ENCODE assay signal across 11 cellular contexts in the genomic region with DNA sequence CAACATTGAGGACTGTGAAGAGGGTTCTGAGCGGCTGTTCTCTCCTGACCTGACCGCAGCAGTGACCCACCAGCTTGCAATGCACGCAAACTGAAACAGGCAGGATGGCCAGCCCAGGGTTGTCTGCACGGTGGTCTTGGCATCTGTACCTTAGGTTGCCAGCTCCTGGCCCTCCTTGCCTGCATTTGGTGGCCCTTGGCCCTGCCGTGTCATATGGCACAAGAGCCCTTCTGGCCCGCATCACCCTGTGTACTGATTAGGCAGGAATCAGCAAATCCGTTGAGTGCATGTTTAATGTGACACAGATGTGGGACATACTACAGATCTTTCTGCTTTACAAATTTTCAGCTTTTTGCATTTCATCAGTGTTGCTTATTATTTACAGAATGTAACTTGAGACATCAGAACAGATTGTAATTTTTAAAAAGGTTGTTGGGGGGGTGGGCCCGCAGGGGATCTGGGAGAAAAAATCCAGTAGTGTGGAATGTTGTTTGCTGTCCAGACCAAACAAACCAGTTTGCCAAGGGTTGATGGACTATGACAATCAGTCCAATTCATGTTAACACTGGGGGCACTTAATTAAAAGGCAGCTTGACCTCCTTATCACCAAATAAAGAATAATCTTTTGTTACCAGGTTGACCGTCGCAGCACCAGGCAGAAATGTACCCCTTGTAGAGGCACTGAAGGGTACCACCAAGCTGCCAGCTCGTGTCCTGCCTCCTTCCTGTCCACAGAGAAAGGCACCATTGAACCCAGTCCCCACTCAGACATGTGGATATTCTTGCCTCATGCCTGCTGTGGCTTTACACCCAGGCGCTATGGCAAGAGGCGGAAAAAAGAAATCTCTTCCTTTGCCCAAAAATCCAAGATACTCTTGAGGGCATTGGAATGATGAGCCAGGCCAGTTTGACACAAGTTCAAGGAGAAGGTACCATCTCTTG.
A peak's percentile ranks its signal among the peaks of the same experiment; 100 is the strongest.
DNase-seq lines count a peak whose midpoint lies in the region; ATAC-seq and TF ChIP-seq lines count a peak whose summit lies in the region.
"Had no signal": no experiment of that assay in that cellular context is flagged by ENCODE, and none has a peak within 500 bp of the region (broad histone marks: within the 10 kb centered on the region; RNA-seq: fewer than 3 reads in every experiment).

No MANE protein-coding gene starts in this region.

- CTCF ChIA-PET in Calu3 (lab: Charles Lee), result no interaction called here

- no TSS peak for BruUV-seq in Calu3 (replicated peaks; lab: Mats Ljungman, UMichigan)

- H3K36me3 ChIP-seq in left ventricle myocardium inferior (peaks cover 7% of the 10 kb centered on the region), MG63 (peaks cover 14% of the 10 kb centered on the region)
- H3K36me3 ChIP-seq: WERI-Rb-1 had no signal

- TF ChIP-seq CTCF in Calu3 (IDR thresholded peaks at IDR 0.05; ENCODE audit: unreplicated experiment) (no peak), left ventricle myocardium inferior (IDR thresholded peaks at IDR 0.05; ENCODE audit: borderline replicate concordance) (no peak)

- H3K4me3 ChIP-seq in left ventricle myocardium inferior (no peak overlapping the region), MG63 (no peak overlapping the region)

- H3K27me3 Mint-ChIP-seq in Calu3 (ENCODE audit: unreplicated experiment) (no peaks in the 10 kb centered on the region), T-helper 17 cell (no peaks in the 10 kb centered on the region)
- no peaks in the 10 kb centered on the region for H3K27me3 Mint-ChIP-seq in activated naive CD8-positive, alpha-beta T cell treated with anti-CD3 and anti-CD28 coated beads for 36 hours
- no peaks in the 10 kb centered on the region for H3K27me3 Mint-ChIP-seq in activated naive CD8-positive, alpha-beta T cell treated with anti-CD3 and anti-CD28 coated beads, Interleukin-2, amount 50 U/mL, for 24 hours
- H3K27me3 Mint-ChIP-seq in stimulated activated memory B cell treated with anti-CD40 and anti-IgM and Interleukin-4, amounts not matched to agents 10 μg/mL and 1 μg/mL and 100 μg/mL, for 72 hours, result no peaks in the 10 kb centered on the region

- H3K27ac ChIP-seq in left ventricle myocardium inferior (replicated peaks), result peak overlapping the region; percentile 74
- H3K27ac ChIP-seq: WERI-Rb-1 had no signal

- DNase-seq in Calu3 (peak; percentile 56), T-helper 17 cell (no peak), left ventricle myocardium inferior (no peak), sciatic nerve (ENCODE audit: low spot score) (no peak), MG63 (no peak)
- DNase-seq in activated naive CD8-positive, alpha-beta T cell treated with anti-CD3 and anti-CD28 coated beads for 36 hours, result no peak
- no peak for DNase-seq in activated naive CD8-positive, alpha-beta T cell treated with anti-CD3 and anti-CD28 coated beads, Interleukin-2, amount 50 U/mL, for 24 hours
- DNase-seq: DMS 273 treated with DMSO at 0.1 percent for 48 hours, RPMI8226, WERI-Rb-1 had no signal

- H3K4me3 Mint-ChIP-seq in Calu3 (ENCODE audit: low read depth, unreplicated experiment), result no peak overlapping the region
- H3K4me3 Mint-ChIP-seq in T-helper 17 cell, result no peak overlapping the region
- H3K4me3 Mint-ChIP-seq in activated naive CD8-positive, alpha-beta T cell treated with anti-CD3 and anti-CD28 coated beads for 36 hours, result no peak overlapping the region
- H3K4me3 Mint-ChIP-seq in activated naive CD8-positive, alpha-beta T cell treated with anti-CD3 and anti-CD28 coated beads, Interleukin-2, amount 50 U/mL, for 24 hours, result no peak overlapping the region
- no peak overlapping the region for H3K4me3 Mint-ChIP-seq in stimulated activated memory B cell treated with anti-CD40 and anti-IgM and Interleukin-4, amounts not matched to agents 10 μg/mL and 1 μg/mL and 100 μg/mL, for 72 hours

- peak overlapping the region; percentile 22 for H3K27ac Mint-ChIP-seq in Calu3 (ENCODE audit: unreplicated experiment)
- peak overlapping the region; percentile 27 for H3K27ac Mint-ChIP-seq in T-helper 17 cell
- H3K27ac Mint-ChIP-seq in activated naive CD8-positive, alpha-beta T cell treated with anti-CD3 and anti-CD28 coated beads for 36 hours, result no peak overlapping the region
- H3K27ac Mint-ChIP-seq in activated naive CD8-positive, alpha-beta T cell treated with anti-CD3 and anti-CD28 coated beads, Interleukin-2, amount 50 U/mL, for 24 hours, result no peak overlapping the region
- no peak overlapping the region for H3K27ac Mint-ChIP-seq in stimulated activated memory B cell treated with anti-CD40 and anti-IgM and Interleukin-4, amounts not matched to agents 10 μg/mL and 1 μg/mL and 100 μg/mL, for 72 hours

- peaks cover 62% of the 10 kb centered on the region for H3K4me1 ChIP-seq in left ventricle myocardium inferior

- intact Hi-C loops in Calu3 (cut with micrococcal nuclease; ENCODE audit: unreplicated experiment), result loop anchor here (5.0 kb wide), 1 partner anchor 42 kb away; no protein-coding TSS in a partner anchor
- intact Hi-C loops in left ventricle myocardium inferior (cut with micrococcal nuclease), result no loop called here
- intact Hi-C loops in sciatic nerve (cut with DNase I), result no loop called here

- H3K27me3 ChIP-seq in left ventricle myocardium inferior (ENCODE audit: low read depth) (no peaks in the 10 kb centered on the region), MG63 (no peaks in the 10 kb centered on the region)

- H3K9me3 Mint-ChIP-seq in Calu3 (ENCODE audit: low read depth, unreplicated experiment), result no peaks in the 10 kb centered on the region
- no peaks in the 10 kb centered on the region for H3K9me3 Mint-ChIP-seq in activated naive CD8-positive, alpha-beta T cell treated with anti-CD3 and anti-CD28 coated beads for 36 hours
- H3K9me3 Mint-ChIP-seq in activated naive CD8-positive, alpha-beta T cell treated with anti-CD3 and anti-CD28 coated beads, Interleukin-2, amount 50 U/mL, for 24 hours, result no peaks in the 10 kb centered on the region
- no peaks in the 10 kb centered on the region for H3K9me3 Mint-ChIP-seq in stimulated activated memory B cell treated with anti-CD40 and anti-IgM and Interleukin-4, amounts not matched to agents 10 μg/mL and 1 μg/mL and 100 μg/mL, for 72 hours

- H3K4me1 Mint-ChIP-seq in Calu3 (ENCODE audit: low read depth, unreplicated experiment) (peaks cover 42% of the 10 kb centered on the region), T-helper 17 cell (peaks cover 6% of the 10 kb centered on the region)
- H3K4me1 Mint-ChIP-seq in activated naive CD8-positive, alpha-beta T cell treated with anti-CD3 and anti-CD28 coated beads for 36 hours, result peaks cover 22% of the 10 kb centered on the region
- peaks cover 22% of the 10 kb centered on the region for H3K4me1 Mint-ChIP-seq in activated naive CD8-positive, alpha-beta T cell treated with anti-CD3 and anti-CD28 coated beads, Interleukin-2, amount 50 U/mL, for 24 hours
- peaks cover 24% of the 10 kb centered on the region for H3K4me1 Mint-ChIP-seq in stimulated activated memory B cell treated with anti-CD40 and anti-IgM and Interleukin-4, amounts not matched to agents 10 μg/mL and 1 μg/mL and 100 μg/mL, for 72 hours

- H3K9me3 ChIP-seq in T-helper 17 cell (ENCODE audit: control insufficient read depth, low read length, poor library complexity, severe bottlenecking) (no peaks in the 10 kb centered on the region), left ventricle myocardium inferior (replicated peaks) (no peaks in the 10 kb centered on the region), MG63 (no peaks in the 10 kb centered on the region)

- ATAC-seq in T-helper 17 cell, result no peak
- peak; percentile 73 for ATAC-seq in sciatic nerve
- ATAC-seq in activated naive CD8-positive, alpha-beta T cell treated with anti-CD3 and anti-CD28 coated beads, Interleukin-2, amount 50 U/mL, for 24 hours, result no peak
- no peak for ATAC-seq in stimulated activated memory B cell treated with anti-CD40 and anti-IgM and Interleukin-4, amounts not matched to agents 10 μg/mL and 1 μg/mL and 100 μg/mL, for 72 hours

- H3K36me3 Mint-ChIP-seq in Calu3 (ENCODE audit: insufficient read depth, unreplicated experiment) (peaks cover 6% of the 10 kb centered on the region), T-helper 17 cell (ENCODE audit: low read depth) (no peaks in the 10 kb centered on the region)
- peaks cover 49% of the 10 kb centered on the region for H3K36me3 Mint-ChIP-seq in activated naive CD8-positive, alpha-beta T cell treated with anti-CD3 and anti-CD28 coated beads for 36 hours
- peaks cover 31% of the 10 kb centered on the region for H3K36me3 Mint-ChIP-seq in activated naive CD8-positive, alpha-beta T cell treated with anti-CD3 and anti-CD28 coated beads, Interleukin-2, amount 50 U/mL, for 24 hours (ENCODE audit: low read depth)
- peaks cover 51% of the 10 kb centered on the region for H3K36me3 Mint-ChIP-seq in stimulated activated memory B cell treated with anti-CD40 and anti-IgM and Interleukin-4, amounts not matched to agents 10 μg/mL and 1 μg/mL and 100 μg/mL, for 72 hours

Comparison
In these comparisons a context has a peak if more than half of its experiments do, and no peak if none do; other contexts are left out.
1. H3K27ac Mint-ChIP-seq: peak in Calu3 (single experiment) and T-helper 17 cell (single experiment); none in activated naive CD8-positive, alpha-beta T cell treated with anti-CD3 and anti-CD28 coated beads for 36 hours (single experiment), activated naive CD8-positive, alpha-beta T cell treated with anti-CD3 and anti-CD28 coated beads, Interleukin-2, amount 50 U/mL, for 24 hours (single experiment) and stimulated activated memory B cell treated with anti-CD40 and anti-IgM and Interleukin-4, amounts not matched to agents 10 μg/mL and 1 μg/mL and 100 μg/mL, for 72 hours (single experiment).